ENCODE assay signal across 18 cellular contexts in the genomic region with DNA sequence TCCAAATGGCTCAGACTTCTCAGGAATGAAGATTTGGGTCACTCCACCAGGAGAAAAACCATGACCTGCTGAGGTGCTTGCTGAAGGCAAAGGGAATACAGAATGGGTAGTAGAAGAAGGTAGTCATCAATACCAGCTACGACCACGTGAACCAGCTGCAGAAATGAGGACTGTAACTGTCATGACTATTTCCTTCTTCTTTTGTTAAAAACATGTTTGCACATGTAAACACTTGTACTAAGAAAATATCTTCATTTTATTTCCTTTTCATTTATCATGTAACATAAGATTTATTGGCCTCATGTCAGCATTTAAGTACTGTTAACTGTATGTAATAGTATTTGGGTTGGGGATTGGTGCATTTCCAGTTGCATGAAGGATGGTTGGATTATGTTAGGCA. TPM values are rescaled to one million over a fixed set of nuclear protein-coding genes. Genes with fewer than 3 reads are reported as not detected.
"Had no signal": no experiment of that assay in that cellular context is flagged by ENCODE, and none has a peak within 500 bp of the region (broad histone marks: within the 10 kb centered on the region; RNA-seq: fewer than 3 reads in every experiment).

No MANE protein-coding gene starts in this region.

RNA-seq across cellular contexts. Expression of a gene that starts 23.5 kb away (rescaled TPM):
- total RNA-seq: naive thymus-derived CD8-positive, alpha-beta T cell; natural killer cell treated with Interleukin-12 subunit alpha and Interleukin-12 subunit beta and Interleukin-15 and Interleukin-18, amount 100 ng/mL, for 72 hours; osteocyte; pancreas; posterior vena cava; prostate gland; pulmonary artery endothelial cell; right atrium auricular region; smooth muscle cell; spleen; transverse colon; upper lobe of right lung; urinary bladder had no signal
- polyA plus RNA-seq: naive thymus-derived CD8-positive, alpha-beta T cell; pancreas; smooth muscle cell; spleen had no signal

RNA-seq across cellular contexts. Expression of a gene that starts 30.8 kb away (rescaled TPM):
- total RNA-seq: naive thymus-derived CD8-positive, alpha-beta T cell; natural killer cell treated with Interleukin-12 subunit alpha and Interleukin-12 subunit beta and Interleukin-15 and Interleukin-18, amount 100 ng/mL, for 72 hours; neural crest cell; omental fat pad; osteocyte; pancreas; posterior vena cava; prostate gland; pulmonary artery endothelial cell; right atrium auricular region; sciatic nerve; smooth muscle cell; spleen; suprapubic skin; transverse colon; upper lobe of right lung; uterus had no signal
- polyA plus RNA-seq: naive thymus-derived CD8-positive, alpha-beta T cell; pancreas; smooth muscle cell; spleen had no signal
